Comparison of ENCODE assay signal across 2 cellular contexts in the genomic region with DNA sequence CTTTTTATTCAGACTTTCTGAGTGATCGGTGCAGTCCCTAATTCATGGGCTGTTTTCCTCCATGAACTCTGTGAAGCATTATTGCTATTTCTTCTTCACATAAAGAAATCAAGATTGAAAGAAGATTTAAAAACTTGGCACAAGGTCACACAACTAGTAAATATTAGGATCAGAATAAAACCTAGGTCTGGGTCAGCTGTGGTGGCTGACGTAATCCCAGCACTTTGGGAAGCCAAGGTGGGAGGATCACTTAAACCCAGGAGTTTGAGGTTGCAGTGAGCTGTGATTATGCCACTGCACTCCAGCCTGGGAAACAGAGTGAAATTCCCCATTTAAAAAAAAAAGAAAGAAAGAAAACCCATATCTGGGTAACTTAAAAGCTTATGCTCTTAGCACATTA.
TF ChIP-seq lines count a peak whose summit lies in the region.

No MANE protein-coding gene starts in this region.

TF ChIP-seq in SK-N-SH, 30 proteins besides CTCF, POLR2A, EP300 and RAD21:
- TF ChIP-seq JUND (IDR thresholded peaks at IDR 0.05) (no peak), RXRA (IDR thresholded peaks at IDR 0.05; ENCODE audit: borderline replicate concordance, low read depth) (no peak), SIN3A (IDR thresholded peaks at IDR 0.05; ENCODE audit: borderline replicate concordance, low read depth, low read length) (no peak), EZH2phosphoT487 (IDR thresholded peaks at IDR 0.05; ENCODE audit: borderline replicate concordance, low read depth) (no peak), GATA2 (CRISPR knock-in tag; IDR thresholded peaks at IDR 0.05) (no peak), CHD2 (IDR thresholded peaks at IDR 0.05; ENCODE audit: low read length, partially characterized antibody) (no peak), TCF12 (IDR thresholded peaks at IDR 0.05) (no peak), SMC3 (IDR thresholded peaks at IDR 0.05; ENCODE audit: low read depth, low read length) (no peak), POLR2AphosphoS5 (IDR thresholded peaks at IDR 0.05; ENCODE audit: low read depth, low read length) (no peak), RCOR1 (IDR thresholded peaks at IDR 0.05; ENCODE audit: low read length) (no peak), YY1 (IDR thresholded peaks at IDR 0.05; ENCODE audit: low read depth) (no peak), TEAD4 (IDR thresholded peaks at IDR 0.05; ENCODE audit: borderline replicate concordance, insufficient read depth) (no peak), MXI1 (IDR thresholded peaks at IDR 0.05; ENCODE audit: low read depth, low read length) (no peak), FOXJ3 (CRISPR knock-in tag; IDR thresholded peaks at IDR 0.05) (no peak), ELF1 (IDR thresholded peaks at IDR 0.05) (no peak)
- TF ChIP-seq, protein P1, sequence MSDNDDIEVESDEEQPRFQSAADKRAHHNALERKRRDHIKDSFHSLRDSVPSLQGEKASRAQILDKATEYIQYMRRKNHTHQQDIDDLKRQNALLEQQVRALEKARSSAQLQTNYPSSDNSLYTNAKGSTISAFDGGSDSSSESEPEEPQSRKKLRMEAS (IDR thresholded peaks at IDR 0.05; ENCODE audit: low read depth), result no peak
- TF ChIP-seq, protein P2, sequence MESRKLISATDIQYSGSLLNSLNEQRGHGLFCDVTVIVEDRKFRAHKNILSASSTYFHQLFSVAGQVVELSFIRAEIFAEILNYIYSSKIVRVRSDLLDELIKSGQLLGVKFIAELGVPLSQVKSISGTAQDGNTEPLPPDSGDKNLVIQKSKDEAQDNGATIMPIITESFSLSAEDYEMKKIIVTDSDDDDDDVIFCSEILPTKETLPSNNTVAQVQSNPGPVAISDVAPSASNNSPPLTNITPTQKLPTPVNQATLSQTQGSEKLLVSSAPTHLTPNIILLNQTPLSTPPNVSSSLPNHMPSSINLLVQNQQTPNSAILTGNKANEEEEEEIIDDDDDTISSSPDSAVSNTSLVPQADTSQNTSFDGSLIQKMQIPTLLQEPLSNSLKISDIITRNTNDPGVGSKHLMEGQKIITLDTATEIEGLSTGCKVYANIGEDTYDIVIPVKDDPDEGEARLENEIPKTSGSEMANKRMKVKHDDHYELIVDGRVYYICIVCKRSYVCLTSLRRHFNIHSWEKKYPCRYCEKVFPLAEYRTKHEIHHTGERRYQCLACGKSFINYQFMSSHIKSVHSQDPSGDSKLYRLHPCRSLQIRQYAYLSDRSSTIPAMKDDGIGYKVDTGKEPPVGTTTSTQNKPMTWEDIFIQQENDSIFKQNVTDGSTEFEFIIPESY (IDR thresholded peaks at IDR 0.05; ENCODE audit: borderline replicate concordance, low read depth), result no peak
- TF ChIP-seq, protein P3, sequence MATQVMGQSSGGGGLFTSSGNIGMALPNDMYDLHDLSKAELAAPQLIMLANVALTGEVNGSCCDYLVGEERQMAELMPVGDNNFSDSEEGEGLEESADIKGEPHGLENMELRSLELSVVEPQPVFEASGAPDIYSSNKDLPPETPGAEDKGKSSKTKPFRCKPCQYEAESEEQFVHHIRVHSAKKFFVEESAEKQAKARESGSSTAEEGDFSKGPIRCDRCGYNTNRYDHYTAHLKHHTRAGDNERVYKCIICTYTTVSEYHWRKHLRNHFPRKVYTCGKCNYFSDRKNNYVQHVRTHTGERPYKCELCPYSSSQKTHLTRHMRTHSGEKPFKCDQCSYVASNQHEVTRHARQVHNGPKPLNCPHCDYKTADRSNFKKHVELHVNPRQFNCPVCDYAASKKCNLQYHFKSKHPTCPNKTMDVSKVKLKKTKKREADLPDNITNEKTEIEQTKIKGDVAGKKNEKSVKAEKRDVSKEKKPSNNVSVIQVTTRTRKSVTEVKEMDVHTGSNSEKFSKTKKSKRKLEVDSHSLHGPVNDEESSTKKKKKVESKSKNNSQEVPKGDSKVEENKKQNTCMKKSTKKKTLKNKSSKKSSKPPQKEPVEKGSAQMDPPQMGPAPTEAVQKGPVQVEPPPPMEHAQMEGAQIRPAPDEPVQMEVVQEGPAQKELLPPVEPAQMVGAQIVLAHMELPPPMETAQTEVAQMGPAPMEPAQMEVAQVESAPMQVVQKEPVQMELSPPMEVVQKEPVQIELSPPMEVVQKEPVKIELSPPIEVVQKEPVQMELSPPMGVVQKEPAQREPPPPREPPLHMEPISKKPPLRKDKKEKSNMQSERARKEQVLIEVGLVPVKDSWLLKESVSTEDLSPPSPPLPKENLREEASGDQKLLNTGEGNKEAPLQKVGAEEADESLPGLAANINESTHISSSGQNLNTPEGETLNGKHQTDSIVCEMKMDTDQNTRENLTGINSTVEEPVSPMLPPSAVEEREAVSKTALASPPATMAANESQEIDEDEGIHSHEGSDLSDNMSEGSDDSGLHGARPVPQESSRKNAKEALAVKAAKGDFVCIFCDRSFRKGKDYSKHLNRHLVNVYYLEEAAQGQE (IDR thresholded peaks at IDR 0.05; ENCODE audit: low read depth, low read length), result no peak
- TF ChIP-seq, protein P4, sequence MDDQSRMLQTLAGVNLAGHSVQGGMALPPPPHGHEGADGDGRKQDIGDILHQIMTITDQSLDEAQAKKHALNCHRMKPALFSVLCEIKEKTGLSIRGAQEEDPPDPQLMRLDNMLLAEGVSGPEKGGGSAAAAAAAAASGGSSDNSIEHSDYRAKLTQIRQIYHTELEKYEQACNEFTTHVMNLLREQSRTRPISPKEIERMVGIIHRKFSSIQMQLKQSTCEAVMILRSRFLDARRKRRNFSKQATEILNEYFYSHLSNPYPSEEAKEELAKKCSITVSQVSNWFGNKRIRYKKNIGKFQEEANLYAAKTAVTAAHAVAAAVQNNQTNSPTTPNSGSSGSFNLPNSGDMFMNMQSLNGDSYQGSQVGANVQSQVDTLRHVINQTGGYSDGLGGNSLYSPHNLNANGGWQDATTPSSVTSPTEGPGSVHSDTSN (IDR thresholded peaks at IDR 0.05), result no peak
TF ChIP-seq in SK-N-SH: peak in this region for 0.

TF ChIP-seq in SK-N-SH treated with all-trans-retinoic acid at 6 μM for 48 hours, 23 proteins besides CTCF, POLR2A, EP300 and RAD21:
- TF ChIP-seq ISL1 (CRISPR knock-in tag; IDR thresholded peaks at IDR 0.05) (no peak), ESRRG (CRISPR knock-in tag; IDR thresholded peaks at IDR 0.05) (no peak), TCF4 (CRISPR knock-in tag; IDR thresholded peaks at IDR 0.05; ENCODE audit: borderline replicate concordance) (no peak), GLIS3 (CRISPR knock-in tag; IDR thresholded peaks at IDR 0.05) (no peak), SNAI2 (CRISPR knock-in tag; IDR thresholded peaks at IDR 0.05) (no peak), ZNF565 (CRISPR knock-in tag; conservative IDR thresholded peaks at IDR 0.05; ENCODE audit: low read depth) (no peak), ZNF70 (CRISPR knock-in tag; IDR thresholded peaks at IDR 0.05) (no peak), ZFP30 (CRISPR knock-in tag; IDR thresholded peaks at IDR 0.05) (no peak), TOX (CRISPR knock-in tag; IDR thresholded peaks at IDR 0.05; ENCODE audit: borderline replicate concordance) (no peak), ARNTL (CRISPR knock-in tag; IDR thresholded peaks at IDR 0.05; ENCODE audit: borderline replicate concordance, low read depth) (no peak)
- TF ChIP-seq, protein P5, sequence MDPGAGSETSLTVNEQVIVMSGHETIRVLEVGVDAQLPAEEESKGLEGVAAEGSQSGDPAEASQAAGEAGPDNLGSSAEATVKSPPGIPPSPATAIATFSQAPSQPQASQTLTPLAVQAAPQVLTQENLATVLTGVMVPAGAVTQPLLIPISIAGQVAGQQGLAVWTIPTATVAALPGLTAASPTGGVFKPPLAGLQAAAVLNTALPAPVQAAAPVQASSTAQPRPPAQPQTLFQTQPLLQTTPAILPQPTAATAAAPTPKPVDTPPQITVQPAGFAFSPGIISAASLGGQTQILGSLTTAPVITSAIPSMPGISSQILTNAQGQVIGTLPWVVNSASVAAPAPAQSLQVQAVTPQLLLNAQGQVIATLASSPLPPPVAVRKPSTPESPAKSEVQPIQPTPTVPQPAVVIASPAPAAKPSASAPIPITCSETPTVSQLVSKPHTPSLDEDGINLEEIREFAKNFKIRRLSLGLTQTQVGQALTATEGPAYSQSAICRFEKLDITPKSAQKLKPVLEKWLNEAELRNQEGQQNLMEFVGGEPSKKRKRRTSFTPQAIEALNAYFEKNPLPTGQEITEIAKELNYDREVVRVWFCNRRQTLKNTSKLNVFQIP (CRISPR knock-in tag; IDR thresholded peaks at IDR 0.05; ENCODE audit: borderline replicate concordance, low read depth), result no peak
- TF ChIP-seq, protein P6, sequence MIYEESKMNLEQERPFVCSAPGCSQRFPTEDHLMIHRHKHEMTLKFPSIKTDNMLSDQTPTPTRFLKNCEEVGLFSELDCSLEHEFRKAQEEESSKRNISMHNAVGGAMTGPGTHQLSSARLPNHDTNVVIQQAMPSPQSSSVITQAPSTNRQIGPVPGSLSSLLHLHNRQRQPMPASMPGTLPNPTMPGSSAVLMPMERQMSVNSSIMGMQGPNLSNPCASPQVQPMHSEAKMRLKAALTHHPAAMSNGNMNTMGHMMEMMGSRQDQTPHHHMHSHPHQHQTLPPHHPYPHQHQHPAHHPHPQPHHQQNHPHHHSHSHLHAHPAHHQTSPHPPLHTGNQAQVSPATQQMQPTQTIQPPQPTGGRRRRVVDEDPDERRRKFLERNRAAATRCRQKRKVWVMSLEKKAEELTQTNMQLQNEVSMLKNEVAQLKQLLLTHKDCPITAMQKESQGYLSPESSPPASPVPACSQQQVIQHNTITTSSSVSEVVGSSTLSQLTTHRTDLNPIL (CRISPR knock-in tag; IDR thresholded peaks at IDR 0.05; ENCODE audit: low read depth), result no peak
- TF ChIP-seq, protein P7, sequence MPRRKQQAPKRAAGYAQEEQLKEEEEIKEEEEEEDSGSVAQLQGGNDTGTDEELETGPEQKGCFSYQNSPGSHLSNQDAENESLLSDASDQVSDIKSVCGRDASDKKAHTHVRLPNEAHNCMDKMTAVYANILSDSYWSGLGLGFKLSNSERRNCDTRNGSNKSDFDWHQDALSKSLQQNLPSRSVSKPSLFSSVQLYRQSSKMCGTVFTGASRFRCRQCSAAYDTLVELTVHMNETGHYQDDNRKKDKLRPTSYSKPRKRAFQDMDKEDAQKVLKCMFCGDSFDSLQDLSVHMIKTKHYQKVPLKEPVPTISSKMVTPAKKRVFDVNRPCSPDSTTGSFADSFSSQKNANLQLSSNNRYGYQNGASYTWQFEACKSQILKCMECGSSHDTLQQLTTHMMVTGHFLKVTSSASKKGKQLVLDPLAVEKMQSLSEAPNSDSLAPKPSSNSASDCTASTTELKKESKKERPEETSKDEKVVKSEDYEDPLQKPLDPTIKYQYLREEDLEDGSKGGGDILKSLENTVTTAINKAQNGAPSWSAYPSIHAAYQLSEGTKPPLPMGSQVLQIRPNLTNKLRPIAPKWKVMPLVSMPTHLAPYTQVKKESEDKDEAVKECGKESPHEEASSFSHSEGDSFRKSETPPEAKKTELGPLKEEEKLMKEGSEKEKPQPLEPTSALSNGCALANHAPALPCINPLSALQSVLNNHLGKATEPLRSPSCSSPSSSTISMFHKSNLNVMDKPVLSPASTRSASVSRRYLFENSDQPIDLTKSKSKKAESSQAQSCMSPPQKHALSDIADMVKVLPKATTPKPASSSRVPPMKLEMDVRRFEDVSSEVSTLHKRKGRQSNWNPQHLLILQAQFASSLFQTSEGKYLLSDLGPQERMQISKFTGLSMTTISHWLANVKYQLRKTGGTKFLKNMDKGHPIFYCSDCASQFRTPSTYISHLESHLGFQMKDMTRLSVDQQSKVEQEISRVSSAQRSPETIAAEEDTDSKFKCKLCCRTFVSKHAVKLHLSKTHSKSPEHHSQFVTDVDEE (CRISPR knock-in tag; IDR thresholded peaks at IDR 0.05), result no peak
- TF ChIP-seq, protein P8, sequence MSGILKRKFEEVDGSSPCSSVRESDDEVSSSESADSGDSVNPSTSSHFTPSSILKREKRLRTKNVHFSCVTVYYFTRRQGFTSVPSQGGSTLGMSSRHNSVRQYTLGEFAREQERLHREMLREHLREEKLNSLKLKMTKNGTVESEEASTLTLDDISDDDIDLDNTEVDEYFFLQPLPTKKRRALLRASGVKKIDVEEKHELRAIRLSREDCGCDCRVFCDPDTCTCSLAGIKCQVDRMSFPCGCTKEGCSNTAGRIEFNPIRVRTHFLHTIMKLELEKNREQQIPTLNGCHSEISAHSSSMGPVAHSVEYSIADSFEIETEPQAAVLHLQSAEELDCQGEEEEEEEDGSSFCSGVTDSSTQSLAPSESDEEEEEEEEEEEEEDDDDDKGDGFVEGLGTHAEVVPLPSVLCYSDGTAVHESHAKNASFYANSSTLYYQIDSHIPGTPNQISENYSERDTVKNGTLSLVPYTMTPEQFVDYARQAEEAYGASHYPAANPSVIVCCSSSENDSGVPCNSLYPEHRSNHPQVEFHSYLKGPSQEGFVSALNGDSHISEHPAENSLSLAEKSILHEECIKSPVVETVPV (CRISPR knock-in tag; IDR thresholded peaks at IDR 0.05), result no peak
TF ChIP-seq in SK-N-SH treated with all-trans-retinoic acid at 6 μM for 48 hours: peak in this region for 0.
